Comparison of ENCODE assay signal across 8 cellular contexts in genomic region chr20:49964964-49965780, GRCh38. TPM values are rescaled to one million over a fixed set of nuclear protein-coding genes. Genes with fewer than 3 reads are reported as not detected.
A peak's percentile ranks its signal among the peaks of the same experiment; 100 is the strongest.
DNase-seq lines count a peak whose midpoint lies in the region; ATAC-seq and TF ChIP-seq lines count a peak whose summit lies in the region.
"Had no signal": no experiment of that assay in that cellular context is flagged by ENCODE, and none has a peak within 500 bp of the region (broad histone marks: within the 10 kb centered on the region; RNA-seq: fewer than 3 reads in every experiment).

No MANE protein-coding gene starts in this region.

- H3K36me3 ChIP-seq in GM23338 (ENCODE audit: insufficient read depth) (0 out of 2 replicates have a peak, but pooled peaks cover under 1% of the 10 kb centered on the region), transverse colon (no peaks in the 10 kb centered on the region)

- in situ Hi-C loops in transverse colon (cut with MboI; ENCODE audit: low pct_ligation_motif_present in 1 of 4, low pct_unique_long_range_greater_than_20kb in 1 of 4, low sequenced_read_pairs in 3 of 4), result no loop called here

- H3K9me3 Mint-ChIP-seq in Calu3 (ENCODE audit: low read depth, unreplicated experiment) (no peaks in the 10 kb centered on the region), GM23338 (no peaks in the 10 kb centered on the region)
- H3K9me3 Mint-ChIP-seq: memory B cell had no signal

- H3K4me3 Mint-ChIP-seq in Calu3 (ENCODE audit: low read depth, unreplicated experiment) (no peak overlapping the region), GM23338 (no peak overlapping the region)
- H3K4me3 Mint-ChIP-seq: memory B cell had no signal

- no peaks in the 10 kb centered on the region for H3K27me3 Mint-ChIP-seq in Calu3 (ENCODE audit: unreplicated experiment)
- peaks cover 2% of the 10 kb centered on the region for H3K27me3 Mint-ChIP-seq in GM23338 (ENCODE audit: insufficient read depth, low read depth, poor library complexity)
- H3K27me3 Mint-ChIP-seq: memory B cell had no signal

- H2AFZ ChIP-seq in GM23338, result no peak overlapping the region

- no peaks in the 10 kb centered on the region for H3F3A ChIP-seq in GM23338 (replicated peaks; ENCODE audit: low read depth)

- intact Hi-C loops in Calu3 (cut with micrococcal nuclease; ENCODE audit: unreplicated experiment), result no loop called here
- intact Hi-C loops in transverse colon (cut with DNase I; ENCODE audit: low total_unique reads), result no loop called here

- 83 to 100% methylated on average over 1 to 5 of the region's 5 CpGs for WGBS in transverse colon (ENCODE audit: low coverage in 1 of 2), 2 donors

- H3K27me3 ChIP-seq in GM23338 (ENCODE audit: insufficient read depth) (no peaks in the 10 kb centered on the region), transverse colon (no peaks in the 10 kb centered on the region)

- H3K36me3 Mint-ChIP-seq in Calu3 (ENCODE audit: insufficient read depth, unreplicated experiment), result peaks cover 14% of the 10 kb centered on the region
- H3K36me3 Mint-ChIP-seq in GM23338 (ENCODE audit: low read depth), result peaks cover 6% of the 10 kb centered on the region
- H3K36me3 Mint-ChIP-seq: memory B cell had no signal

- H3K4me2 ChIP-seq in GM23338, result no peak overlapping the region

- DNase-seq in Calu3 (peak; percentile 75), GM23338 (ENCODE audit: low spot score) (peak; percentile 89), RPMI7951 (ENCODE audit: low read depth) (peak; percentile 43), fibroblast of the aortic adventitia (ENCODE audit: low read depth) (peak; percentile 16), transverse colon (peak; percentile 31)

- no peak for TF ChIP-seq POLR2A in transverse colon (IDR thresholded peaks at IDR 0.05)

- H3K4me1 ChIP-seq in GM23338 (ENCODE audit: insufficient read depth) (no peaks in the 10 kb centered on the region; the same call in 1 of the 2 replicates), transverse colon (peaks cover 2 to 14% (median 9%) of the 10 kb centered on the region in 4 donors)

- TF ChIP-seq CTCF in Calu3 (IDR thresholded peaks at IDR 0.05; ENCODE audit: unreplicated experiment), result peak; percentile 80
- TF ChIP-seq CTCF in GM23338 (conservative IDR thresholded peaks at IDR 0.05; ENCODE audit: low read depth in 2 of 2), result peak; percentile 91 to 97
- TF ChIP-seq CTCF in fibroblast of the aortic adventitia (IDR thresholded peaks at IDR 0.05; ENCODE audit: insufficient read depth, low read length), result peak; percentile 60
- peak in 4 of 5 experiments; percentile 24 to 50 (median 43) for TF ChIP-seq CTCF in transverse colon (IDR thresholded peaks at IDR 0.05)

- H3K9me2 ChIP-seq in GM23338 (ENCODE audit: insufficient read depth), result no peaks in the 10 kb centered on the region

- H3K27ac ChIP-seq in GM23338 (ENCODE audit: low read depth) (no peak overlapping the region), transverse colon (no peak overlapping the region)

- no peaks in the 10 kb centered on the region for H4K20me1 ChIP-seq in GM23338 (replicated peaks; ENCODE audit: insufficient read depth)

- TF ChIP-seq EP300 in transverse colon (IDR thresholded peaks at IDR 0.05; ENCODE audit: low read depth), result no peak

- no TSS peak for BruUV-seq in Calu3 (replicated peaks; lab: Mats Ljungman, UMichigan)

- H3K79me2 ChIP-seq in GM23338 (replicated peaks; ENCODE audit: insufficient read depth), result no peaks in the 10 kb centered on the region

- no peak overlapping the region for H3K4me3 ChIP-seq in GM23338
- H3K4me3 ChIP-seq in fibroblast of the aortic adventitia (ENCODE audit: low read depth, low read length), result no peak overlapping the region
- H3K4me3 ChIP-seq in transverse colon, result no peak overlapping the region

- H3K4me1 Mint-ChIP-seq in Calu3 (ENCODE audit: low read depth, unreplicated experiment) (peaks cover 33% of the 10 kb centered on the region), GM23338 (peaks cover 2% of the 10 kb centered on the region; the same call in 2 of the 3 replicates)

- ATAC-seq in GM23338 (peak; percentile 94), HG02623 (IDR thresholded peaks at IDR 0.05; ENCODE audit: unreplicated experiment) (no peak), GM19463 (IDR thresholded peaks at IDR 0.05; ENCODE audit: unreplicated experiment) (no peak)

- H3K27ac Mint-ChIP-seq in Calu3 (ENCODE audit: unreplicated experiment), result no peak overlapping the region
- H3K27ac Mint-ChIP-seq in GM23338, result no peak overlapping the region
- H3K27ac Mint-ChIP-seq: memory B cell had no signal

- CTCF ChIA-PET in Calu3 (lab: Charles Lee), result interaction anchor here (0.5 to 1.0 kb wide), 4 partner anchors 70 to 148 kb away, joined by 3 to 7 read pairs (median 4); partner anchors contain the start of gene UBE2V1

- no peaks in the 10 kb centered on the region for H3K9me3 ChIP-seq in transverse colon

TF ChIP-seq in GM23338, 12 proteins besides CTCF, POLR2A, EP300 and RAD21 (continues in another document):
- no peak for TF ChIP-seq JUNB (IDR thresholded peaks at IDR 0.05; ENCODE audit: unreplicated experiment)
- TF ChIP-seq ZNF331 (CRISPR knock-in tag; IDR thresholded peaks at IDR 0.05; ENCODE audit: low read depth), result no peak
- no peak for TF ChIP-seq REST (IDR thresholded peaks at IDR 0.05; ENCODE audit: unreplicated experiment)
- no peak for TF ChIP-seq EZH2phosphoT487 (IDR thresholded peaks at IDR 0.05; ENCODE audit: unreplicated experiment)
- TF ChIP-seq STAT1 (IDR thresholded peaks at IDR 0.05; ENCODE audit: unreplicated experiment), result no peak
- no peak for TF ChIP-seq CREB1 (CRISPR knock-in tag; IDR thresholded peaks at IDR 0.05; ENCODE audit: low read depth)
- TF ChIP-seq POLR2AphosphoS5 (IDR thresholded peaks at IDR 0.05; ENCODE audit: low read depth), result no peak
- no peak for TF ChIP-seq ZNF114 (CRISPR knock-in tag; IDR thresholded peaks at IDR 0.05)
- TF ChIP-seq ETS1 (IDR thresholded peaks at IDR 0.05), result no peak

RNA-seq across cellular contexts. Expression of gene SNAI1, which starts 17.6 kb away (rescaled TPM):
- total RNA-seq in Calu3 (2022) (0.81 and 0.90 TPM in 2 replicates), fibroblast of the aortic adventitia (ENCODE audit: low replicate concordance) (1.1 and 2.7 TPM in 2 replicates), transverse colon (under 1 TPM in 3 of 4 donors, not detected in 1; 0.32 to 0.41 (median 0.40) TPM)
- total RNA-seq in GM23338 (2014; rRNA removed; shearing (Covaris generic)), result 2.9 and 4.2 TPM in 2 replicates
- polyA plus RNA-seq in GM23338 (2016; fragmentation: Nextera tagmentation; extraction: Ambion mirVana), result 7.9 and 8.4 TPM in 2 replicates
- total RNA-seq in RPMI7951 (2014; rRNA removed; shearing (Covaris generic)), result 1.4 and 1.7 TPM in 2 replicates

RNA-seq across cellular contexts. Expression of gene RNF114, which starts 29.0 kb away (rescaled TPM):
- total RNA-seq in Calu3 (2022) (72.3 and 93.9 TPM in 2 replicates), fibroblast of the aortic adventitia (ENCODE audit: low replicate concordance) (56.4 and 114 TPM in 2 replicates), transverse colon (100 to 1,000 TPM; 108 to 271 (median 217) TPM)
- total RNA-seq in GM23338 (2014; rRNA removed; shearing (Covaris generic)), result 211 and 279 TPM in 2 replicates
- 153 and 155 TPM in 2 replicates for polyA plus RNA-seq in GM23338 (2016; fragmentation: Nextera tagmentation; extraction: Ambion mirVana)
- 127 and 240 TPM in 2 replicates for total RNA-seq in RPMI7951 (2014; rRNA removed; shearing (Covaris generic))

RNA-seq across cellular contexts. Expression of gene SPATA2, which starts 49.8 kb away (rescaled TPM):
- total RNA-seq in Calu3 (2022) (16.0 and 16.6 TPM in 2 replicates), fibroblast of the aortic adventitia (ENCODE audit: low replicate concordance) (1.5 and 3.4 TPM in 2 replicates), transverse colon (10 to 100 TPM in 3 of 4 donors, 1 to 10 TPM in 1; 4.0 to 40.0 (median 17.2) TPM)
- 8.7 and 9.3 TPM in 2 replicates for total RNA-seq in GM23338 (2014; rRNA removed; shearing (Covaris generic))
- polyA plus RNA-seq in GM23338 (2016; fragmentation: Nextera tagmentation; extraction: Ambion mirVana), result 4.9 and 5.3 TPM in 2 replicates
- 6.0 and 6.6 TPM in 2 replicates for total RNA-seq in RPMI7951 (2014; rRNA removed; shearing (Covaris generic))

Comparison
In these comparisons a context has a peak if more than half of its experiments do, and no peak if none do; other contexts are left out.
1. DNase-seq: peak in every context shown above with its lines; median percentile 89 in GM23338; 75 in Calu3; 43 in RPMI7951; 31 in transverse colon; 16 in fibroblast of the aortic adventitia.
2. CTCF ChIP-seq: peak in every context shown above with its lines; median percentile 94 in GM23338; 80 in Calu3; 60 in fibroblast of the aortic adventitia; 43 in transverse colon.